ENCODE assay signal across 1 cellular context in genomic region chr17:46758614-46759013, GRCh38.
TF ChIP-seq lines count a peak whose summit lies in the region.

No MANE protein-coding gene starts in this region.

TF ChIP-seq in K562, 482 proteins besides CTCF, POLR2A, EP300 and RAD21 (continued from another document):
- TF ChIP-seq ZHX1 (conservative IDR thresholded peaks at IDR 0.05; ENCODE audit: low read length) = no peak
- TF ChIP-seq NCOR1 (IDR thresholded peaks at IDR 0.05) = no peak
- TF ChIP-seq RBM22 (IDR thresholded peaks at IDR 0.05; ENCODE audit: low read depth, low read length, poor library complexity, severe bottlenecking) = no peak
- peak; percentile 42 for TF ChIP-seq MAFG (tag; conservative IDR thresholded peaks at IDR 0.05)
- TF ChIP-seq UBTF (IDR thresholded peaks at IDR 0.05; ENCODE audit: borderline replicate concordance in 1 of 2, low read depth in 2 of 2, low read length in 2 of 2) = no peak
- TF ChIP-seq NFRKB (IDR thresholded peaks at IDR 0.05; ENCODE audit: low read depth) = no peak
- TF ChIP-seq MAFK (IDR thresholded peaks at IDR 0.05; ENCODE audit: low read length) = peak; percentile 43; the same call in 1 of the 2 replicates
TF ChIP-seq in K562: peak in this region for 11.
